ENCODE assay signal across 10 cellular contexts in genomic region chr6:85403331-85404015, GRCh38. TPM values are rescaled to one million over a fixed set of nuclear protein-coding genes. Genes with fewer than 3 reads are reported as not detected.
A peak's percentile ranks its signal among the peaks of the same experiment; 100 is the strongest.
DNase-seq lines count a peak whose midpoint lies in the region; ATAC-seq and TF ChIP-seq lines count a peak whose summit lies in the region.
"Had no signal": no experiment of that assay in that cellular context is flagged by ENCODE, and none has a peak within 500 bp of the region (broad histone marks: within the 10 kb centered on the region; RNA-seq: fewer than 3 reads in every experiment).

No MANE protein-coding gene starts in this region.

- H3K4me2 ChIP-seq in PC-9, result peak overlapping the region; percentile 64

- DNase-seq in GM03348 (ENCODE audit: low spot score) (peak; percentile 79), PC-9 (peak in 1 of 2 experiments; percentile 68), epithelial cell of prostate (ENCODE audit: low read depth, low spot score) (peak; percentile 75), progenitor cell of endocrine pancreas (ENCODE audit: low spot score, unreplicated experiment) (no peak), SHP77 treated with DMSO at 0.1 percent for 48 hours (lab: John Stamatoyannopoulos, UW) (no peak), nucleus accumbens (lab: John Stamatoyannopoulos, UW) (no peak), NAMALWA (ENCODE audit: low spot score) (no peak)
- no peak for DNase-seq in activated T-cell treated with anti-CD3 and anti-CD28 coated beads, Interleukin-2, amount 50 U/mL, for 4 hours
- DNase-seq: NCI-H2029 treated with DMSO at 0.1 percent for 48 hours had no signal

- no peaks in the 10 kb centered on the region for H4K20me1 ChIP-seq in PC-9 (ENCODE audit: insufficient read depth)

- CTCF ChIA-PET in PC-9 (lab: Charles Lee), result interaction anchor here (1.3 kb wide), 1 partner anchor 79 kb away, joined by 3 read pairs; no protein-coding TSS in a partner anchor

- H3K4me1 Mint-ChIP-seq in progenitor cell of endocrine pancreas (ENCODE audit: low read depth), result peaks cover 82% of the 10 kb centered on the region
- H3K4me1 Mint-ChIP-seq in activated T-cell treated with anti-CD3 and anti-CD28 coated beads, Interleukin-2, amount 50 U/mL, for 4 hours (ENCODE audit: low read depth), result peaks cover 23% of the 10 kb centered on the region

- 0 out of 2 replicates have a peak overlapping the region, but pooled peaks have one; percentile 57 for H2AFZ ChIP-seq in PC-9

- intact Hi-C loops in PC-9 (cut with micrococcal nuclease; ENCODE audit: unreplicated experiment), result loop anchor here (1.0 to 2.0 kb wide), 4 partner anchors 42 to 87 kb away; no protein-coding TSS in a partner anchor

- no peak for ATAC-seq in activated T-cell treated with anti-CD3 and anti-CD28 coated beads, Interleukin-2, amount 50 U/mL, for 4 hours

- peaks cover 24% of the 10 kb centered on the region; the same call in 1 of the 2 replicates for H3F3A ChIP-seq in PC-9 (ENCODE audit: insufficient read depth, low read depth)

- peaks cover 51% of the 10 kb centered on the region for H3K4me1 ChIP-seq in PC-9 (replicated peaks; ENCODE audit: insufficient read depth)
- H3K4me1 ChIP-seq: prostate gland had no signal

- peak overlapping the region; percentile 90 for H3K27ac Mint-ChIP-seq in progenitor cell of endocrine pancreas

- BruUV-seq in PC-9 (replicated peaks; lab: Mats Ljungman, UMichigan), result TSS peak; percentile 85

- H3K9me2 ChIP-seq in PC-9 (ENCODE audit: insufficient read depth), result no peaks in the 10 kb centered on the region

- H3K9me3 ChIP-seq in PC-9 (ENCODE audit: insufficient read depth, low read depth), result no peaks in the 10 kb centered on the region
- H3K9me3 ChIP-seq: prostate gland had no signal

- no peaks in the 10 kb centered on the region for H3K27me3 Mint-ChIP-seq in progenitor cell of endocrine pancreas
- H3K27me3 Mint-ChIP-seq in activated T-cell treated with anti-CD3 and anti-CD28 coated beads, Interleukin-2, amount 50 U/mL, for 4 hours (ENCODE audit: low read depth), result no peaks in the 10 kb centered on the region

- H3K27ac ChIP-seq in PC-9 (peak overlapping the region; percentile 75), epithelial cell of prostate (peak overlapping the region; percentile 100)
- H3K27ac ChIP-seq: prostate gland had no signal

- H3K27me3 ChIP-seq in PC-9 (ENCODE audit: insufficient read depth, low read depth), result no peaks in the 10 kb centered on the region

- TF ChIP-seq CTCF in PC-9 (conservative IDR thresholded peaks at IDR 0.05) (no peak), progenitor cell of endocrine pancreas (IDR thresholded peaks at IDR 0.05; ENCODE audit: unreplicated experiment) (no peak)

- H3K4me3 ChIP-seq in PC-9, result no peak overlapping the region; the same call in 1 of the 2 replicates
- H3K4me3 ChIP-seq: prostate gland had no signal

- H3K36me3 Mint-ChIP-seq in progenitor cell of endocrine pancreas (ENCODE audit: insufficient read depth), result no peaks in the 10 kb centered on the region
- H3K36me3 Mint-ChIP-seq in activated T-cell treated with anti-CD3 and anti-CD28 coated beads, Interleukin-2, amount 50 U/mL, for 4 hours (ENCODE audit: insufficient read depth), result no peaks in the 10 kb centered on the region

- H3K36me3 ChIP-seq in PC-9 (ENCODE audit: low read depth), result no peaks in the 10 kb centered on the region
- H3K36me3 ChIP-seq: prostate gland had no signal

- no peaks in the 10 kb centered on the region for H3K79me2 ChIP-seq in PC-9 (ENCODE audit: low read depth)

- H3K4me3 Mint-ChIP-seq in progenitor cell of endocrine pancreas (ENCODE audit: low read depth), result no peak overlapping the region
- H3K4me3 Mint-ChIP-seq in activated T-cell treated with anti-CD3 and anti-CD28 coated beads, Interleukin-2, amount 50 U/mL, for 4 hours, result no peak overlapping the region

- POLR2A ChIA-PET in PC-9 (lab: Charles Lee; ENCODE audit: unreplicated experiment), result interaction anchor here (0.5 to 0.7 kb wide), 2 partner anchors 46 to 51 kb away, joined by 3 to 4 read pairs; partner anchors contain the start of gene NT5E

- no peaks in the 10 kb centered on the region for H3K9me3 Mint-ChIP-seq in progenitor cell of endocrine pancreas (ENCODE audit: low read depth)
- no peaks in the 10 kb centered on the region for H3K9me3 Mint-ChIP-seq in activated T-cell treated with anti-CD3 and anti-CD28 coated beads, Interleukin-2, amount 50 U/mL, for 4 hours

RNA-seq across cellular contexts. Expression of gene NT5E, which starts 46.4 kb away (rescaled TPM):
- total RNA-seq in PC-9 (2021) (84.6 and 90.4 TPM in 2 replicates), progenitor cell of endocrine pancreas (31.9 and 38.2 TPM in 2 replicates)
- 10 to 100 TPM in 2 of 3 donors, 1 to 10 TPM in 1; 9.4 to 18.4 (median 13.4) TPM for total RNA-seq in activated T-cell treated with anti-CD3 and anti-CD28 coated beads, Interleukin-2, amount 50 U/mL, for 4 hours

Comparison
In these comparisons a context has a peak if more than half of its experiments do, and no peak if none do; other contexts are left out.
1. DNase-seq: peak in GM03348 (single experiment) and epithelial cell of prostate (single experiment); none in progenitor cell of endocrine pancreas (single experiment), SHP77 treated with DMSO at 0.1 percent for 48 hours (single experiment), nucleus accumbens (0 of 56), activated T-cell treated with anti-CD3 and anti-CD28 coated beads, Interleukin-2, amount 50 U/mL, for 4 hours (single experiment) and NAMALWA (single experiment).